ENCODE assay signal across 21 cellular contexts in the genomic region with DNA sequence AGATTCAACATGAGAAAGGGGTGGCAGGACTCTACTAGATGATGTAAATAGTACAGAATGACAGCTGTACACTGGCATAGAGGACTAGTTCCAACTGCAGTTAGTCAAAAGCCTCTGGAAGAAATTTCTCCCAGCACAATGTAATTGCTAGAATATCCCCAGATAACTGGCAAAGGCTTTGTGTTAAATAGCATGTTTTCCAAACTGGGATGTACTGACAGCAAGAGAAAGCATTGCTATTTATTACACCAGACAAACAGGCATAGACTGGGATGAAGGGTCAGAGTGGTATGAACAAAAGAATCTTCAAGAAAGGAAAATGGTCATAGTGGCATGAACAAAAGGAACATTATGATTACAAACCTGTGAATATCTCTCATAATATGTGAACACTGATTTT.
"Had no signal": no experiment of that assay in that cellular context is flagged by ENCODE, and none has a peak within 500 bp of the region (broad histone marks: within the 10 kb centered on the region; RNA-seq: fewer than 3 reads in every experiment).

No MANE protein-coding gene starts in this region.

- H3K36me3 ChIP-seq: brain microvascular endothelial cell, cardiac muscle cell had no signal

- H3K4me3 ChIP-seq: cardiac muscle cell had no signal

- H3K27ac ChIP-seq: brain microvascular endothelial cell, cardiac muscle cell had no signal

- H3K27me3 ChIP-seq: brain microvascular endothelial cell, cardiac muscle cell had no signal

- H3K4me3 Mint-ChIP-seq: activated B cell treated with CpG ODN at 0.5 μM for 24 hours; activated CD4-positive, alpha-beta T cell treated with anti-CD3 and anti-CD28 coated beads, Interleukin-2, amount 10 ng/mL, durations not matched to agents 24 days and 14 days; activated CD8-positive, alpha-beta memory T cell treated with anti-CD3 and anti-CD28 coated beads, Interleukin-2, amount 10 ng/mL, durations not matched to agents 7 days and 5 days; activated naive CD4-positive, alpha-beta T cell treated with anti-CD3 and anti-CD28 coated beads, Interleukin-2, amount 10 ng/mL, durations not matched to agents 7 days and 5 days; activated naive CD8-positive, alpha-beta T cell treated with anti-CD3 and anti-CD28 coated beads for 36 hours; activated T-cell treated with anti-CD3 and anti-CD28 coated beads, Interleukin-2, amount 50 U/mL, for 4 hours; activated T-helper 17 cell treated with anti-CD3 and anti-CD28 coated beads, Interleukin-2, amount 50 U/mL, for 72 hours; T-helper 17 cell had no signal

- H3K4me1 Mint-ChIP-seq: activated B cell treated with CpG ODN at 0.5 μM for 24 hours; activated CD4-positive, alpha-beta T cell treated with anti-CD3 and anti-CD28 coated beads, Interleukin-2, amount 10 ng/mL, durations not matched to agents 24 days and 14 days; activated CD8-positive, alpha-beta memory T cell treated with anti-CD3 and anti-CD28 coated beads, Interleukin-2, amount 10 ng/mL, durations not matched to agents 7 days and 5 days; activated naive CD4-positive, alpha-beta T cell treated with anti-CD3 and anti-CD28 coated beads, Interleukin-2, amount 10 ng/mL, durations not matched to agents 7 days and 5 days; activated naive CD8-positive, alpha-beta T cell treated with anti-CD3 and anti-CD28 coated beads for 36 hours; activated T-helper 17 cell treated with anti-CD3 and anti-CD28 coated beads, Interleukin-2, amount 50 U/mL, for 72 hours; T-helper 17 cell had no signal

- H3K36me3 Mint-ChIP-seq: activated CD8-positive, alpha-beta memory T cell treated with anti-CD3 and anti-CD28 coated beads, Interleukin-2, amount 10 ng/mL, durations not matched to agents 7 days and 5 days; activated naive CD4-positive, alpha-beta T cell treated with anti-CD3 and anti-CD28 coated beads, Interleukin-2, amount 10 ng/mL, durations not matched to agents 7 days and 5 days; activated naive CD8-positive, alpha-beta T cell treated with anti-CD3 and anti-CD28 coated beads for 36 hours had no signal

- H3K9me3 Mint-ChIP-seq: activated B cell treated with CpG ODN at 0.5 μM for 24 hours; activated CD4-positive, alpha-beta T cell treated with anti-CD3 and anti-CD28 coated beads, Interleukin-2, amount 10 ng/mL, durations not matched to agents 24 days and 14 days; activated naive CD4-positive, alpha-beta T cell treated with anti-CD3 and anti-CD28 coated beads, Interleukin-2, amount 10 ng/mL, durations not matched to agents 7 days and 5 days; activated naive CD8-positive, alpha-beta T cell treated with anti-CD3 and anti-CD28 coated beads for 36 hours; activated T-cell treated with anti-CD3 and anti-CD28 coated beads, Interleukin-2, amount 50 U/mL, for 4 hours; activated T-helper 17 cell treated with anti-CD3 and anti-CD28 coated beads, Interleukin-2, amount 50 U/mL, for 72 hours had no signal

- DNase-seq: activated B cell treated with CpG ODN at 0.5 μM for 24 hours; activated CD4-positive, alpha-beta T cell treated with anti-CD3 and anti-CD28 coated beads for 1 hour; activated CD4-positive, alpha-beta T cell treated with anti-CD3 and anti-CD28 coated beads, Interleukin-2, amount 10 ng/mL, durations not matched to agents 24 days and 14 days; activated CD4-positive, alpha-beta T cell treated with anti-CD3 and anti-CD28 coated beads, Interleukin-2, amount 50 U/mL, for 48 hours; activated CD8-positive, alpha-beta memory T cell treated with anti-CD3 and anti-CD28 coated beads, Interleukin-2, amount 10 ng/mL, durations not matched to agents 7 days and 5 days; activated gamma-delta T cell treated with Interleukin-2 at 50 U/mL for 16 hours; activated naive CD4-positive, alpha-beta T cell treated with anti-CD3 and anti-CD28 coated beads, Interleukin-2, amount 10 ng/mL, durations not matched to agents 7 days and 5 days; activated naive CD8-positive, alpha-beta T cell treated with anti-CD3 and anti-CD28 coated beads for 36 hours; activated T-cell treated with anti-CD3 and anti-CD28 coated beads, Interleukin-2, amount 50 U/mL, for 4 hours; brain microvascular endothelial cell; KG1; NCI-H1048; NCI-H1930; NCI-H2107; NCI-H2171 treated with DMSO at 0.1 percent for 48 hours; NCI-H510A treated with DMSO at 0.1 percent for 48 hours; SIG-M5; T-helper 17 cell; T-helper 9 cell had no signal

- H3K27ac Mint-ChIP-seq: activated B cell treated with CpG ODN at 0.5 μM for 24 hours; activated CD4-positive, alpha-beta T cell treated with anti-CD3 and anti-CD28 coated beads, Interleukin-2, amount 10 ng/mL, durations not matched to agents 24 days and 14 days; activated CD8-positive, alpha-beta memory T cell treated with anti-CD3 and anti-CD28 coated beads, Interleukin-2, amount 10 ng/mL, durations not matched to agents 7 days and 5 days; activated naive CD4-positive, alpha-beta T cell treated with anti-CD3 and anti-CD28 coated beads, Interleukin-2, amount 10 ng/mL, durations not matched to agents 7 days and 5 days; activated naive CD8-positive, alpha-beta T cell treated with anti-CD3 and anti-CD28 coated beads for 36 hours; activated T-helper 17 cell treated with anti-CD3 and anti-CD28 coated beads, Interleukin-2, amount 50 U/mL, for 72 hours; T-helper 17 cell had no signal

- ATAC-seq: activated CD8-positive, alpha-beta memory T cell treated with anti-CD3 and anti-CD28 coated beads, Interleukin-2, amount 10 ng/mL, durations not matched to agents 7 days and 5 days; activated T-cell treated with anti-CD3 and anti-CD28 coated beads, Interleukin-2, amount 50 U/mL, for 4 hours; activated T-helper 17 cell treated with anti-CD3 and anti-CD28 coated beads, Interleukin-2, amount 50 U/mL, for 72 hours; T-helper 17 cell had no signal

- H3K27me3 Mint-ChIP-seq: activated B cell treated with CpG ODN at 0.5 μM for 24 hours; activated T-helper 17 cell treated with anti-CD3 and anti-CD28 coated beads, Interleukin-2, amount 50 U/mL, for 72 hours; T-helper 17 cell had no signal
